Comparison of ENCODE assay signal across 8 cellular contexts in the genomic region with DNA sequence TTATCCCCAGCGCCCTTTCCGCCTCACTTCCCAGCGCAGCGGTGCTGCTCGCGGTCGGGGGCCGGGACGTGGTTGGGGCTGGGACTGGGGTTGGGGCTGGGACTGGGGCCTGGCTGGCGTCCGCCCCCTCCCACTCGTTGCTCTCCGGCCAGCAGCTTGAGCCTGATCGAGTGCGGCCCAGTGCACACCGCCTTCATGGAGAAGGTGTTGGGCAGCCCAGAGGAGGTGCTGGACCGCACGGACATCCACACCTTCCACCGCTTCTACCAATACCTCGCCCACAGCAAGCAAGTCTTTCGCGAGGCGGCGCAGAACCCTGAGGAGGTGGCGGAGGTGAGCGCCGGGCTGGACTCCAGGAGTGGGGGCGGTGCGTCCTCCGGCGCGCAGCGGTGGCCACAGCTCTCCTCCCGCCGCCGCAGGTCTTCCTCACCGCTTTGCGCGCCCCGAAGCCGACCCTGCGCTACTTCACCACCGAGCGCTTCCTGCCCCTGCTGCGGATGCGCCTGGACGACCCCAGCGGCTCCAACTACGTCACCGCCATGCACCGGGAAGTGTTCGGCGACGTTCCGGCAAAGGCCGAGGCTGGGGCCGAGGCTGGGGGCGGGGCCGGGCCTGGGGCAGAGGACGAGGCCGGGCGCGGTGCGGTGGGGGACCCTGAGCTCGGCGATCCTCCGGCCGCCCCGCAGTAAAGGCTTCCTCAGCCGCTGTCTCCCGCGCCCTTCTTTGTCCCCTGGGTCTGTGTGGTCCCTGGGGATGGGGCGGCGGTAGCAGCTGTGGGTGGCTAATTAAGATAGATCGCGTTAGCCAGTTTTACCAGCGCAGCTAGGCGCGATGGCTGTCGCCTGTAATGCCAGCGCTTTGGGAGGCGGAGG. TPM values are rescaled to one million over a fixed set of nuclear protein-coding genes. Genes with fewer than 3 reads are reported as not detected.
DNase-seq lines count a peak whose midpoint lies in the region; ATAC-seq and TF ChIP-seq lines count a peak whose summit lies in the region.

No MANE protein-coding gene starts in this region.

- DNase-seq in NCI-H146 (lab: John Stamatoyannopoulos, UW) (peak; percentile 87), T-helper 9 cell (peak; percentile 59), astrocyte of the hippocampus (ENCODE audit: low read depth, low spot score) (peak; percentile 90), hepatocyte (ENCODE audit: low spot score) (peak; percentile 92)

- no peak for TF ChIP-seq CTCF in GM12875 (IDR thresholded peaks at IDR 0.05; ENCODE audit: borderline replicate concordance, insufficient read depth, low read depth, low read length)
- no peak for TF ChIP-seq CTCF in hepatocyte (IDR thresholded peaks at IDR 0.05; ENCODE audit: poor library complexity)

- no peaks in the 10 kb centered on the region for H3K9me3 ChIP-seq in hepatocyte (ENCODE audit: low read depth)

- peaks cover 26% of the 10 kb centered on the region for H3K79me2 ChIP-seq in hepatocyte

- no peaks in the 10 kb centered on the region for H3K9me2 ChIP-seq in hepatocyte (replicated peaks; ENCODE audit: insufficient read depth)

- H3K4me2 ChIP-seq in hepatocyte, result peak overlapping the region; percentile 98

- H3K4me1 ChIP-seq in hepatocyte (ENCODE audit: insufficient read depth) (peaks cover 13% of the 10 kb centered on the region), rectal smooth muscle tissue (ENCODE audit: control insufficient read depth, insufficient read depth, low read length) (peaks cover 13% of the 10 kb centered on the region)

- H3K36me3 ChIP-seq in hepatocyte (replicated peaks; ENCODE audit: insufficient read depth, low read depth) (no peaks in the 10 kb centered on the region), rectal smooth muscle tissue (ENCODE audit: control insufficient read depth, insufficient read depth, low read length) (no peaks in the 10 kb centered on the region)

- H3K27me3 ChIP-seq in hepatocyte, result no peaks in the 10 kb centered on the region
- H3K27me3 ChIP-seq in rectal smooth muscle tissue (ENCODE audit: control insufficient read depth, insufficient read depth, low read length), result no peaks in the 10 kb centered on the region

- H3K9ac ChIP-seq in rectal smooth muscle tissue (ENCODE audit: low read length), result peak overlapping the region; percentile 47

- peak overlapping the region; percentile 96 for H3K27ac ChIP-seq in hepatocyte
- peak overlapping the region; percentile 83 for H3K27ac ChIP-seq in rectal smooth muscle tissue (ENCODE audit: low read depth, low read length)

- H4K20me1 ChIP-seq in hepatocyte (ENCODE audit: insufficient read depth, poor library complexity, severe bottlenecking), result no peaks in the 10 kb centered on the region

- ATAC-seq in HG02623 (IDR thresholded peaks at IDR 0.05; ENCODE audit: unreplicated experiment), result peak; percentile 86
- ATAC-seq in HG02970 (IDR thresholded peaks at IDR 0.05; ENCODE audit: low FRiP score, unreplicated experiment), result no peak

- H2AFZ ChIP-seq in hepatocyte, result peak overlapping the region; percentile 74

- 3% methylated on average over 72 of the region's 82 CpGs for WGBS in hepatocyte (ENCODE audit: low lambda C conversion rate, missing lambda C conversion rate)

- peak overlapping the region; percentile 79 for H3K4me3 ChIP-seq in GM12875 (ENCODE audit: low read depth, low read length)
- H3K4me3 ChIP-seq in hepatocyte, result peak overlapping the region; percentile 77
- H3K4me3 ChIP-seq in rectal smooth muscle tissue (ENCODE audit: low read length), result peak overlapping the region; percentile 96

RNA-seq across cellular contexts. Expression of a gene that starts 1.8 kb away (rescaled TPM):
- 0.12 and 2.7 TPM in 2 replicates for total RNA-seq in hepatocyte
- 4.8 and 6.6 TPM in 2 replicates for polyA plus RNA-seq in hepatocyte

RNA-seq across cellular contexts. Expression of a gene that starts 7.5 kb away (rescaled TPM):
- 27.7 and 33.9 TPM in 2 replicates for total RNA-seq in hepatocyte
- 91.6 and 93.9 TPM in 2 replicates for polyA plus RNA-seq in hepatocyte

RNA-seq across cellular contexts. Expression of a gene that starts 12.4 kb away (rescaled TPM):
- total RNA-seq in hepatocyte, result 29.7 and 34.0 TPM in 2 replicates
- polyA plus RNA-seq in hepatocyte, result 33.1 and 39.5 TPM in 2 replicates

RNA-seq across cellular contexts. Expression of a gene that starts 18.4 kb away (rescaled TPM):
- 76.4 and 78.1 TPM in 2 replicates for total RNA-seq in hepatocyte
- polyA plus RNA-seq in hepatocyte, result 121 and 152 TPM in 2 replicates

RNA-seq across cellular contexts. Expression of a gene that starts 23.0 kb away (rescaled TPM):
- 1.5 and 1.9 TPM in 2 replicates for total RNA-seq in hepatocyte
- 3.7 and 4.2 TPM in 2 replicates for polyA plus RNA-seq in hepatocyte
